Comparison of ENCODE assay signal across 8 cellular contexts in genomic region chr1:52552505-52553371, GRCh38. TPM values are rescaled to one million over a fixed set of nuclear protein-coding genes. Genes with fewer than 3 reads are reported as not detected.
A peak's percentile ranks its signal among the peaks of the same experiment; 100 is the strongest.
DNase-seq lines count a peak whose midpoint lies in the region; FAIRE-seq and TF ChIP-seq lines count a peak whose summit lies in the region.

A gene with protein sequence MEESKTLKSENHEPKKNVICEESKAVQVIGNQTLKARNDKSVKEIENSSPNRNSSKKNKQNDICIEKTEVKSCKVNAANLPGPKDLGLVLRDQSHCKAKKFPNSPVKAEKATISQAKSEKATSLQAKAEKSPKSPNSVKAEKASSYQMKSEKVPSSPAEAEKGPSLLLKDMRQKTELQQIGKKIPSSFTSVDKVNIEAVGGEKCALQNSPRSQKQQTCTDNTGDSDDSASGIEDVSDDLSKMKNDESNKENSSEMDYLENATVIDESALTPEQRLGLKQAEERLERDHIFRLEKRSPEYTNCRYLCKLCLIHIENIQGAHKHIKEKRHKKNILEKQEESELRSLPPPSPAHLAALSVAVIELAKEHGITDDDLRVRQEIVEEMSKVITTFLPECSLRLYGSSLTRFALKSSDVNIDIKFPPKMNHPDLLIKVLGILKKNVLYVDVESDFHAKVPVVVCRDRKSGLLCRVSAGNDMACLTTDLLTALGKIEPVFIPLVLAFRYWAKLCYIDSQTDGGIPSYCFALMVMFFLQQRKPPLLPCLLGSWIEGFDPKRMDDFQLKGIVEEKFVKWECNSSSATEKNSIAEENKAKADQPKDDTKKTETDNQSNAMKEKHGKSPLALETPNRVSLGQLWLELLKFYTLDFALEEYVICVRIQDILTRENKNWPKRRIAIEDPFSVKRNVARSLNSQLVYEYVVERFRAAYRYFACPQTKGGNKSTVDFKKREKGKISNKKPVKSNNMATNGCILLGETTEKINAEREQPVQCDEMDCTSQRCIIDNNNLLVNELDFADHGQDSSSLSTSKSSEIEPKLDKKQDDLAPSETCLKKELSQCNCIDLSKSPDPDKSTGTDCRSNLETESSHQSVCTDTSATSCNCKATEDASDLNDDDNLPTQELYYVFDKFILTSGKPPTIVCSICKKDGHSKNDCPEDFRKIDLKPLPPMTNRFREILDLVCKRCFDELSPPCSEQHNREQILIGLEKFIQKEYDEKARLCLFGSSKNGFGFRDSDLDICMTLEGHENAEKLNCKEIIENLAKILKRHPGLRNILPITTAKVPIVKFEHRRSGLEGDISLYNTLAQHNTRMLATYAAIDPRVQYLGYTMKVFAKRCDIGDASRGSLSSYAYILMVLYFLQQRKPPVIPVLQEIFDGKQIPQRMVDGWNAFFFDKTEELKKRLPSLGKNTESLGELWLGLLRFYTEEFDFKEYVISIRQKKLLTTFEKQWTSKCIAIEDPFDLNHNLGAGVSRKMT (N-terminal part only) (minus strand): TSS chr1:52553092. CDS start chr1:52526280, 26,812 bp downstream.

- peaks cover 2% of the 10 kb centered on the region for H3K27me3 Mint-ChIP-seq in HFFc6 (ENCODE audit: insufficient read depth)

- FAIRE-seq in urothelium cell line (lab: Jason Lieb, UNC), result peak; percentile 94

- no peaks in the 10 kb centered on the region for H3K9me3 Mint-ChIP-seq in HFFc6

- peak; percentile 78 for DNase-seq in GM03348 (ENCODE audit: low spot score)
- peak; percentile 55 for DNase-seq in HFFc6
- peak; percentile 83 for DNase-seq in NCI-H128 (lab: John Stamatoyannopoulos, UW; ENCODE audit: unreplicated experiment)
- DNase-seq in T-helper 2 cell, result peak; percentile 49 to 90 (median 64)
- DNase-seq in anterior cingulate cortex (lab: John Stamatoyannopoulos, UW), result peak; percentile 30 to 90 (median 79)
- DNase-seq in hepatic stellate cell (ENCODE audit: low spot score), result peak; percentile 65
- peak; percentile 87 for DNase-seq in putamen (ENCODE audit: low spot score)
- DNase-seq in urothelium cell line (ENCODE audit: low spot score), result peak; percentile 76

- H3K27ac Mint-ChIP-seq in HFFc6, result peak within 1 kb of the TSS; percentile 79

- H3K4me1 Mint-ChIP-seq in HFFc6 (ENCODE audit: low read depth), result peaks cover 38% of the 10 kb centered on the region

- peak; percentile 31; the same call in 1 of the 2 replicates for TF ChIP-seq CTCF in HFFc6 (IDR thresholded peaks at IDR 0.05)

- no peaks in the 10 kb centered on the region for H3K36me3 Mint-ChIP-seq in HFFc6 (ENCODE audit: low read depth)

- H3K4me3 Mint-ChIP-seq in HFFc6, result no peak within 1 kb of the TSS; the same call in 1 of the 2 replicates

RNA-seq across cellular contexts. Expression of the gene that starts here (rescaled TPM):
- total RNA-seq in HFFc6 (2021; fragmentation: NEBNext Ultra II Directional; extraction: Animal tissue kit (Norgen Biotek cat#: 25700)), result 10 to 100 TPM; 24.1 to 32.0 (median 27.2) TPM

Comparison
In these comparisons a context has a peak if more than half of its experiments do, and no peak if none do; other contexts are left out.
1. Peak in every context shown above with its lines: DNase-seq.